In genomic region chr10:103493911-103494877, GRCh38 we compare ENCODE assay signal across 8 cellular contexts. TPM values are rescaled to one million over a fixed set of nuclear protein-coding genes. Genes with fewer than 3 reads are reported as not detected.
A peak's percentile ranks its signal among the peaks of the same experiment; 100 is the strongest.
DNase-seq lines count a peak whose midpoint lies in the region; ATAC-seq and TF ChIP-seq lines count a peak whose summit lies in the region.

No MANE protein-coding gene starts in this region.

- TF ChIP-seq POLR2A in gastrocnemius medialis (IDR thresholded peaks at IDR 0.05), result no peak

- intact Hi-C loops in left cardiac atrium (cut with DNase I) (no loop called here), gastrocnemius medialis (cut with DNase I; ENCODE audit: low total_unique reads) (no loop called here)

- in situ Hi-C loops in gastrocnemius medialis (cut with MboI; ENCODE audit: low sequenced_read_pairs in 4 of 4), result no loop called here

- H3K4me3 ChIP-seq in AG04450 (ENCODE audit: low read depth, low read length), result peak overlapping the region; percentile 44
- peak overlapping the region; percentile 42 to 61 (median 51) for H3K4me3 ChIP-seq in gastrocnemius medialis

- no peak overlapping the region for H3K27ac ChIP-seq in AG04450 (ENCODE audit: low read depth, low read length)
- H3K27ac ChIP-seq in gastrocnemius medialis, result no peak overlapping the region

- H3K27me3 ChIP-seq in AG04450 (ENCODE audit: control insufficient read depth, insufficient read depth, low read length) (peaks cover 54% of the 10 kb centered on the region), gastrocnemius medialis (peaks cover 13 to 15% (median 13%) of the 10 kb centered on the region in 3 donors)

- peaks cover 0 to 8% of the 10 kb centered on the region in 2 donors for H3K4me1 ChIP-seq in gastrocnemius medialis

- TF ChIP-seq CTCF in AG04450 (IDR thresholded peaks at IDR 0.05; ENCODE audit: low read depth, low read length) (no peak), gastrocnemius medialis (IDR thresholded peaks at IDR 0.05 in 4 of 5, conservative IDR thresholded peaks at IDR 0.05 in 1 of 5) (no peak)

- ATAC-seq in left cardiac atrium, result peak; percentile 24 to 31
- peak in 1 of 2 donors; percentile 8 for ATAC-seq in gastrocnemius medialis
- ATAC-seq in GM21423 (IDR thresholded peaks at IDR 0.05; ENCODE audit: unreplicated experiment), result no peak
- no peak for ATAC-seq in HG03378 (IDR thresholded peaks at IDR 0.05; ENCODE audit: unreplicated experiment)

- H3K9me3 ChIP-seq in AG04450 (ENCODE audit: control insufficient read depth, insufficient read depth, low read length), result no peaks in the 10 kb centered on the region; the same call in 1 of the 2 replicates
- H3K9me3 ChIP-seq in gastrocnemius medialis, result no peaks in the 10 kb centered on the region

- CTCF ChIA-PET in AG04450 (lab: Charles Lee), result interaction anchor here (1.1 kb wide), 1 partner anchor 9 kb away, joined by 3 read pairs; no protein-coding TSS in a partner anchor
- CTCF ChIA-PET in HEK293T (lab: Yijun Ruan, JAX), result interaction anchor here (2.4 kb wide), 1 partner anchor 48 kb away, joined by 8 read pairs; no protein-coding TSS in a partner anchor

- no peak for DNase-seq in AG04450 (ENCODE audit: low read depth, low spot score)
- peak; percentile 38 for DNase-seq in HEK293T (ENCODE audit: extremely low spot score)
- DNase-seq in activated gamma-delta T cell treated with Interleukin-2 at 50 U/mL for 16 hours, result peak; percentile 33
- no peak for DNase-seq in left cardiac atrium
- no peak for DNase-seq in gastrocnemius medialis
- no peak for DNase-seq in NCI-H2081 treated with DMSO at 0.1 percent for 48 hours (lab: John Stamatoyannopoulos, UW)

- no peaks in the 10 kb centered on the region for H3K36me3 ChIP-seq in gastrocnemius medialis

- POLR2A ChIA-PET in AG04450 (lab: Yijun Ruan, JAX), result no interaction called here
- POLR2A ChIA-PET in HEK293T (lab: Yijun Ruan, JAX), result no interaction called here

TF ChIP-seq in HEK293T, 16 proteins besides CTCF, POLR2A, EP300 and RAD21:
- TF ChIP-seq ARNT (IDR thresholded peaks at IDR 0.05), result no peak
- TF ChIP-seq SP1 (IDR thresholded peaks at IDR 0.05), result no peak
- TF ChIP-seq TARDBP (IDR thresholded peaks at IDR 0.05), result no peak
- TF ChIP-seq SUZ12 (IDR thresholded peaks at IDR 0.05), result no peak
- no peak for TF ChIP-seq CTBP1 (IDR thresholded peaks at IDR 0.05; ENCODE audit: borderline replicate concordance)
- no peak for TF ChIP-seq ZNF384 (IDR thresholded peaks at IDR 0.05)
- TF ChIP-seq ELF4 (IDR thresholded peaks at IDR 0.05), result no peak

RNA-seq across cellular contexts. Expression of gene NEURL1, which starts 0.7 kb away (rescaled TPM):
- polyA plus RNA-seq in AG04450 (2011; rRNA removed), result 0.67 and 0.82 TPM in 2 replicates
- polyA minus RNA-seq in AG04450 (2011; rRNA and poly(A)+ RNA removed), result 0.65 and 0.97 TPM in 2 replicates
- under 1 TPM; 0.12 to 0.39 TPM for total RNA-seq in left cardiac atrium
- 100 to 1,000 TPM in 2 of 4 donors, 10 to 100 TPM in 2; 67.6 to 147 (median 110) TPM for total RNA-seq in gastrocnemius medialis

RNA-seq across cellular contexts. Expression of gene CALHM3, which starts 15.2 kb away (rescaled TPM):
- polyA plus RNA-seq in AG04450 (2011; rRNA removed), result not detected in 2 replicates
- not detected in 2 replicates for polyA minus RNA-seq in AG04450 (2011; rRNA and poly(A)+ RNA removed)
- total RNA-seq in left cardiac atrium (not detected), gastrocnemius medialis (not detected)

RNA-seq across cellular contexts. Expression of gene CALHM1, which starts 35.5 kb away (rescaled TPM):
- not detected in 2 replicates for polyA plus RNA-seq in AG04450 (2011; rRNA removed)
- not detected in 2 replicates for polyA minus RNA-seq in AG04450 (2011; rRNA and poly(A)+ RNA removed)
- total RNA-seq in left cardiac atrium (not detected), gastrocnemius medialis (not detected)

RNA-seq across cellular contexts. Expression of gene CALHM2, which starts 42.0 kb away (rescaled TPM):
- polyA plus RNA-seq in AG04450 (2011; rRNA removed), result 9.2 and 11.3 TPM in 2 replicates
- 7.3 and 12.9 TPM in 2 replicates for polyA minus RNA-seq in AG04450 (2011; rRNA and poly(A)+ RNA removed)
- total RNA-seq in left cardiac atrium (10 to 100 TPM; 25.6 to 30.8 TPM), gastrocnemius medialis (10 to 100 TPM in 3 of 4 donors, 1 to 10 TPM in 1; 8.9 to 19.8 (median 16.9) TPM)

Comparison
In these comparisons a context has a peak if more than half of its experiments do, and no peak if none do; other contexts are left out.
1. DNase-seq: peak in HEK293T (single experiment) and activated gamma-delta T cell treated with Interleukin-2 at 50 U/mL for 16 hours (single experiment); none in AG04450 (single experiment), left cardiac atrium (single experiment), gastrocnemius medialis (0 of 2) and NCI-H2081 treated with DMSO at 0.1 percent for 48 hours (single experiment).
2. ATAC-seq: peak in left cardiac atrium (2 of 2); none in GM21423 (single experiment) and HG03378 (single experiment).
3. RNA of gene NEURL1, which starts 0.7 kb away (total RNA-seq): 67.6 to 147 TPM in gastrocnemius medialis; 0.12 to 0.39 TPM in left cardiac atrium; every median in the first group is over 10 times any median in the second.